ENCODE assay signal across 1 cellular context in genomic region chr1:78553859-78554258, GRCh38.
TF ChIP-seq lines count a peak whose summit lies in the region.

No MANE protein-coding gene starts in this region.

TF ChIP-seq in WTC11, 78 proteins besides CTCF, POLR2A, EP300 and RAD21 (continued from another document):
- TF ChIP-seq AR (CRISPR knock-in tag; IDR thresholded peaks at IDR 0.05) (no peak), MXD4 (CRISPR knock-in tag; IDR thresholded peaks at IDR 0.05; ENCODE audit: borderline replicate concordance) (no peak), OVOL2 (CRISPR knock-in tag; IDR thresholded peaks at IDR 0.05; ENCODE audit: borderline replicate concordance) (no peak), ESRRA (CRISPR knock-in tag; IDR thresholded peaks at IDR 0.05; ENCODE audit: borderline replicate concordance) (no peak), ZBTB21 (CRISPR knock-in tag; IDR thresholded peaks at IDR 0.05; ENCODE audit: borderline replicate concordance) (no peak), NR1H2 (CRISPR knock-in tag; IDR thresholded peaks at IDR 0.05) (no peak), GRHL2 (CRISPR knock-in tag; IDR thresholded peaks at IDR 0.05; ENCODE audit: insufficient replicate concordance, severe bottlenecking) (no peak), MLX (CRISPR knock-in tag; IDR thresholded peaks at IDR 0.05) (no peak), ATF2 (CRISPR knock-in tag; IDR thresholded peaks at IDR 0.05; ENCODE audit: borderline replicate concordance, low read depth) (no peak), ATF1 (CRISPR knock-in tag; IDR thresholded peaks at IDR 0.05) (no peak), IRF1 (CRISPR knock-in tag; IDR thresholded peaks at IDR 0.05) (no peak)
